ENCODE assay signal across 16 cellular contexts in the genomic region with DNA sequence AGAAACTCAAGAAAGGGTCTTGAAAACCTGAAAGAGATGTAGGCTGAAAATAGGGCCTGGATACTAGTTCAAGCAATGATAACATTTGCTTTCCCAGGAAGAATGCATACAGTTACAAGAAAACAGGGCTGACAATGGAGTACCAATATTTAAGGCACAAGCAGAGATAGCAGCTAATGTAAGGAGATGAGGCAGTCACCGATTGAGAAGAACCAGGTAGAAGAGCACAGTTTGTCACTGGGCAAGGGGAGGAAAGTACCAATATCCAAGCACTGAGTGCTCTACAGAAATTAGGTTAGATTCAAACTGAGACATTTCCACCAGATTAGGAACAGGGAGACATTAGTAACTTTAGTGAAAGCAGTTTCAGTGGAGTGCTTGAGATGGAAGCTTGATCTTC. TPM values are rescaled to one million over a fixed set of nuclear protein-coding genes. Genes with fewer than 3 reads are reported as not detected.
DNase-seq lines count a peak whose midpoint lies in the region; ATAC-seq and TF ChIP-seq lines count a peak whose summit lies in the region.
"Had no signal": no experiment of that assay in that cellular context is flagged by ENCODE, and none has a peak within 500 bp of the region (broad histone marks: within the 10 kb centered on the region; RNA-seq: fewer than 3 reads in every experiment).

No MANE protein-coding gene starts in this region.

- peak overlapping the region in 2 of 3 donors; percentile 2 to 54 for H3K27ac Mint-ChIP-seq in CD4-positive, CD25-positive, alpha-beta regulatory T cell
- H3K27ac Mint-ChIP-seq: HFFc6 had no signal

- H3K9me3 ChIP-seq in BLaER1 (no peaks in the 10 kb centered on the region), esophagus muscularis mucosa (no peaks in the 10 kb centered on the region), sigmoid colon (no peaks in the 10 kb centered on the region), body of pancreas (no peaks in the 10 kb centered on the region)
- no peaks in the 10 kb centered on the region for H3K9me3 ChIP-seq in CD4-positive, CD25-positive, alpha-beta regulatory T cell (ENCODE audit: control insufficient read depth in 2 of 2, low read length in 2 of 2)
- H3K9me3 ChIP-seq: A549, BE2C, Caco-2, HAP-1 had no signal

- TF ChIP-seq CTCF in esophagus muscularis mucosa (IDR thresholded peaks at IDR 0.05) (no peak), sigmoid colon (IDR thresholded peaks at IDR 0.05) (no peak), body of pancreas (IDR thresholded peaks at IDR 0.05) (no peak)

- no peak for TF ChIP-seq EP300 in esophagus muscularis mucosa (IDR thresholded peaks at IDR 0.05)
- TF ChIP-seq EP300 in sigmoid colon (IDR thresholded peaks at IDR 0.05): no peak

- no peak for ATAC-seq in CD4-positive, CD25-positive, alpha-beta regulatory T cell (ENCODE audit: low read depth in 2 of 2)
- ATAC-seq in body of pancreas: no peak
- ATAC-seq: A549 had no signal

- peaks cover 30% of the 10 kb centered on the region for H3K4me1 ChIP-seq in BLaER1
- peaks cover 21% of the 10 kb centered on the region for H3K4me1 ChIP-seq in CD4-positive, CD25-positive, alpha-beta regulatory T cell (ENCODE audit: control insufficient read depth, insufficient read depth, low read length, poor library complexity, severe bottlenecking)
- peaks cover 5 to 85% (median 54%) of the 10 kb centered on the region in 4 donors for H3K4me1 ChIP-seq in esophagus muscularis mucosa
- peaks cover 0 to 50% (median 24%) of the 10 kb centered on the region in 4 donors for H3K4me1 ChIP-seq in sigmoid colon
- H3K4me1 ChIP-seq in body of pancreas: no peaks in the 10 kb centered on the region
- H3K4me1 ChIP-seq: A549, BE2C, Caco-2, HAP-1 had no signal

- peaks cover 12% of the 10 kb centered on the region for H3K36me3 Mint-ChIP-seq in CD4-positive, CD25-positive, alpha-beta regulatory T cell
- H3K36me3 Mint-ChIP-seq: CD14-positive monocyte had no signal

- peak overlapping the region; percentile 52; the same call in 1 of the 2 replicates for H3K27ac ChIP-seq in BLaER1
- H3K27ac ChIP-seq in CD4-positive, CD25-positive, alpha-beta regulatory T cell (ENCODE audit: insufficient read depth, low read length, poor library complexity, severe bottlenecking): no peak overlapping the region
- peak overlapping the region; percentile 5 to 70 (median 50) for H3K27ac ChIP-seq in esophagus muscularis mucosa (replicated peaks in 1 of 4)
- peak overlapping the region in 3 of 4 donors; percentile 23 to 68 (median 64) for H3K27ac ChIP-seq in sigmoid colon
- no peak overlapping the region for H3K27ac ChIP-seq in body of pancreas
- H3K27ac ChIP-seq: A549, HL-60 had no signal

- intact Hi-C loops in esophagus muscularis mucosa (cut with DNase I) (no loop called here), sigmoid colon (cut with DNase I) (no loop called here), body of pancreas (cut with DNase I) (no loop called here)

- no peaks in the 10 kb centered on the region for H3K27me3 Mint-ChIP-seq in CD4-positive, CD25-positive, alpha-beta regulatory T cell

- H3K4me3 ChIP-seq in BLaER1 (no peak overlapping the region), esophagus muscularis mucosa (no peak overlapping the region), sigmoid colon (no peak overlapping the region), body of pancreas (no peak overlapping the region)
- no peak overlapping the region for H3K4me3 ChIP-seq in CD4-positive, CD25-positive, alpha-beta regulatory T cell (ENCODE audit: low read depth, low read length)
- H3K4me3 ChIP-seq: A549, HAP-1 had no signal

- no peak overlapping the region for H3K9ac ChIP-seq in BLaER1

- WGBS in esophagus muscularis mucosa: 82% methylated on average over 1 of the region's 1 CpG
- WGBS in sigmoid colon, 2 donors: 97 to 100% methylated on average over 1 of the region's 1 CpG
- 93 to 96% methylated on average over 1 of the region's 1 CpG for WGBS in body of pancreas, 2 donors

- peaks cover 46 to 79% (median 64%) of the 10 kb centered on the region in 4 donors for H3K4me1 Mint-ChIP-seq in CD4-positive, CD25-positive, alpha-beta regulatory T cell

- H3K9me3 Mint-ChIP-seq in CD4-positive, CD25-positive, alpha-beta regulatory T cell: peaks cover 0 to 1% (median 0%) of the 10 kb centered on the region in 7 donors
- H3K9me3 Mint-ChIP-seq: CD14-positive monocyte; CD8-positive, alpha-beta memory T cell; HFFc6 had no signal

- H3K4me2 ChIP-seq in BLaER1: peak overlapping the region; percentile 29
- H3K4me2 ChIP-seq: A549 had no signal

- H3K27me3 ChIP-seq in BLaER1 (no peaks in the 10 kb centered on the region; the same call in 1 of the 2 replicates), esophagus muscularis mucosa (no peaks in the 10 kb centered on the region), sigmoid colon (no peaks in the 10 kb centered on the region), body of pancreas (no peaks in the 10 kb centered on the region)
- H3K27me3 ChIP-seq in CD4-positive, CD25-positive, alpha-beta regulatory T cell (ENCODE audit: control insufficient read depth, insufficient read depth, low read length): no peaks in the 10 kb centered on the region
- H3K27me3 ChIP-seq: BE2C had no signal

- no peak for TF ChIP-seq POLR2A in esophagus muscularis mucosa (IDR thresholded peaks at IDR 0.05; ENCODE audit: low read depth)
- no peak for TF ChIP-seq POLR2A in sigmoid colon (IDR thresholded peaks at IDR 0.05)
- TF ChIP-seq POLR2A in body of pancreas (IDR thresholded peaks at IDR 0.05): no peak

- peak overlapping the region in 2 of 4 donors; percentile 4 to 8 for H3K4me3 Mint-ChIP-seq in CD4-positive, CD25-positive, alpha-beta regulatory T cell
- H3K4me3 Mint-ChIP-seq: CD14-positive monocyte; CD8-positive, alpha-beta memory T cell; HFFc6 had no signal

- H3K36me3 ChIP-seq in BLaER1 (no peaks in the 10 kb centered on the region), esophagus muscularis mucosa (no peaks in the 10 kb centered on the region), sigmoid colon (no peaks in the 10 kb centered on the region), body of pancreas (replicated peaks in 1 of 2; ENCODE audit: insufficient read depth in 1 of 2, low read depth in 2 of 2) (no peaks in the 10 kb centered on the region)
- H3K36me3 ChIP-seq in CD4-positive, CD25-positive, alpha-beta regulatory T cell (ENCODE audit: control insufficient read depth, insufficient read depth, low read length): no peaks in the 10 kb centered on the region
- H3K36me3 ChIP-seq: BE2C, HAP-1 had no signal

- DNase-seq in CD4-positive, CD25-positive, alpha-beta regulatory T cell: no peak
- DNase-seq in esophagus muscularis mucosa (ENCODE audit: extremely low spot score) (no peak), sigmoid colon (no peak), body of pancreas (no peak), activated gamma-delta T cell treated with Interleukin-2 at 50 U/mL for 16 hours (no peak)
- DNase-seq: BE2C; Caco-2; CD8-positive, alpha-beta memory T cell; DND-41; GDM1; HFFc6 had no signal

- no peaks in the 10 kb centered on the region for H4K20me1 ChIP-seq in BLaER1

RNA-seq across cellular contexts. Expression of gene RPS6KA5, which starts 19.9 kb away (rescaled TPM):
- total RNA-seq in CD4-positive, CD25-positive, alpha-beta regulatory T cell: 38.2 TPM
- 10 to 100 TPM; 20.9 to 29.1 (median 24.6) TPM for polyA plus RNA-seq in CD4-positive, CD25-positive, alpha-beta regulatory T cell
- total RNA-seq in esophagus muscularis mucosa: 10 to 100 TPM; 30.8 to 40.6 (median 35.0) TPM
- total RNA-seq in sigmoid colon: 10 to 100 TPM; 18.2 to 36.4 (median 25.9) TPM
- polyA plus RNA-seq in sigmoid colon: 1 to 10 TPM; 3.6 to 7.3 (median 6.2) TPM
- total RNA-seq in body of pancreas: 1 to 10 TPM in 1 of 2 donors, under 1 TPM in 1; 0.66 to 2.9 TPM

Comparison
In these comparisons a context has a peak if more than half of its experiments do, and no peak if none do; other contexts are left out.
1. H3K27ac ChIP-seq: peak in BLaER1 (single experiment), esophagus muscularis mucosa (4 of 4) and sigmoid colon (3 of 4); none in CD4-positive, CD25-positive, alpha-beta regulatory T cell (single experiment) and body of pancreas (0 of 4).
2. RNA of gene RPS6KA5, which starts 19.9 kb away (total RNA-seq): 30.8 to 40.6 TPM in esophagus muscularis mucosa, 38.2 TPM in CD4-positive, CD25-positive, alpha-beta regulatory T cell (single experiment) and 18.2 to 36.4 TPM in sigmoid colon; 0.66 to 2.9 TPM in body of pancreas; every median in the first group is over 4 times any median in the second.